Comparison of ENCODE assay signal across 19 cellular contexts in genomic region chr13:24341439-24341838, GRCh38. TPM values are rescaled to one million over a fixed set of nuclear protein-coding genes. Genes with fewer than 3 reads are reported as not detected.
A peak's percentile ranks its signal among the peaks of the same experiment; 100 is the strongest.
DNase-seq lines count a peak whose midpoint lies in the region; ATAC-seq, FAIRE-seq and TF ChIP-seq lines count a peak whose summit lies in the region.
"Had no signal": no experiment of that assay in that cellular context is flagged by ENCODE, and none has a peak within 500 bp of the region (broad histone marks: within the 10 kb centered on the region; RNA-seq: fewer than 3 reads in every experiment).

No MANE protein-coding gene starts in this region.

- H2BK120ac ChIP-seq in neuronal stem cell (ENCODE audit: low read depth, low read length): no peak overlapping the region

- no peak overlapping the region for H2BK15ac ChIP-seq in neuronal stem cell (ENCODE audit: low read length)

- H3K27me3 ChIP-seq in endothelial cell of umbilical vein (ENCODE audit: control insufficient read depth in 2 of 2, insufficient read depth in 2 of 2, low read length in 2 of 2) (no peaks in the 10 kb centered on the region), osteoblast (ENCODE audit: insufficient read depth, low read length) (no peaks in the 10 kb centered on the region), neuronal stem cell (ENCODE audit: control insufficient read depth in 3 of 3, insufficient read depth in 3 of 3, low read depth in 1 of 3, low read length in 3 of 3) (no peaks in the 10 kb centered on the region)
- H3K27me3 ChIP-seq: brain microvascular endothelial cell, tibial artery had no signal

- no peak overlapping the region for H3K4ac ChIP-seq in neuronal stem cell (ENCODE audit: low read length)

- WGBS in neuronal stem cell (ENCODE audit: extremely low coverage in 2 of 2, insufficient read length in 2 of 2, insufficient replicate concordance in 1 of 2), 2 donors: no CpG with 5 or more reads among the region's 3 CpGs

- no peak overlapping the region for H4K91ac ChIP-seq in neuronal stem cell (ENCODE audit: low read depth, low read length, poor library complexity)

- H3K4me1 ChIP-seq in endothelial cell of umbilical vein (ENCODE audit: control insufficient read depth, extremely low read depth, insufficient read depth, low read length) (no peaks in the 10 kb centered on the region), osteoblast (ENCODE audit: insufficient read depth, low read length) (no peaks in the 10 kb centered on the region), neuronal stem cell (ENCODE audit: control insufficient read depth in 2 of 2, insufficient read depth in 1 of 2, low read depth in 1 of 2, low read length in 2 of 2) (no peaks in the 10 kb centered on the region)
- H3K4me1 ChIP-seq: tibial artery had no signal

- H2BK12ac ChIP-seq in neuronal stem cell (ENCODE audit: low read length): no peak overlapping the region

- dilution Hi-C loops in endothelial cell of umbilical vein (cut with MboI; ENCODE audit: extremely low pct_ligation_motif_present, low sequenced_read_pairs): no loop called here

- ATAC-seq in GM21447 (IDR thresholded peaks at IDR 0.05; ENCODE audit: unreplicated experiment): no peak

- no peak overlapping the region for H3K9ac ChIP-seq in endothelial cell of umbilical vein (replicated peaks; ENCODE audit: extremely low read depth, insufficient read depth, low read length)
- H3K9ac ChIP-seq in neuronal stem cell (ENCODE audit: low read depth, low read length, poor library complexity): no peak overlapping the region

- H4K8ac ChIP-seq in neuronal stem cell (ENCODE audit: low read depth, low read length): no peak overlapping the region

- H3K4me3 ChIP-seq in endothelial cell of umbilical vein (replicated peaks in 1 of 3; ENCODE audit: insufficient read depth in 1 of 3, low read depth in 1 of 3, low read length in 3 of 3) (no peak overlapping the region), osteoblast (ENCODE audit: insufficient read depth, low read length) (no peak overlapping the region), neuronal stem cell (ENCODE audit: low read length in 2 of 2) (peak overlapping the region in 1 of 2 donors; percentile 57)
- H3K4me3 ChIP-seq: dorsolateral prefrontal cortex, tibial artery had no signal

- no peak overlapping the region for H3K23ac ChIP-seq in neuronal stem cell (ENCODE audit: low read depth, low read length, poor library complexity)

- H2AFZ ChIP-seq in endothelial cell of umbilical vein (ENCODE audit: low read depth, low read length): no peak overlapping the region
- H2AFZ ChIP-seq in osteoblast (ENCODE audit: low read length): no peak overlapping the region
- no peak overlapping the region for H2AFZ ChIP-seq in neuronal stem cell (ENCODE audit: low read length)

- H3K9me1 ChIP-seq in endothelial cell of umbilical vein (replicated peaks; ENCODE audit: control insufficient read depth, extremely low read depth, insufficient read depth, low read length): no peaks in the 10 kb centered on the region

- no peak overlapping the region for H3K18ac ChIP-seq in neuronal stem cell (ENCODE audit: low read length)

- TF ChIP-seq POLR2A in endothelial cell of umbilical vein (IDR thresholded peaks at IDR 0.05; ENCODE audit: low read depth, low read length): no peak

- H3K79me1 ChIP-seq in neuronal stem cell (ENCODE audit: low read depth, low read length): no peaks in the 10 kb centered on the region

- H3K27ac ChIP-seq in endothelial cell of umbilical vein (ENCODE audit: insufficient read depth, low read depth, low read length): no peak overlapping the region
- no peak overlapping the region for H3K27ac ChIP-seq in osteoblast (ENCODE audit: low read depth, low read length)
- no peak overlapping the region for H3K27ac ChIP-seq in neuronal stem cell (replicated peaks; ENCODE audit: low read length)
- H3K27ac ChIP-seq: brain microvascular endothelial cell, dorsolateral prefrontal cortex, tibial artery had no signal

- H3K4me2 ChIP-seq in endothelial cell of umbilical vein (ENCODE audit: insufficient read depth, low read length) (no peak overlapping the region), osteoblast (ENCODE audit: insufficient read depth, low read length) (no peak overlapping the region), neuronal stem cell (ENCODE audit: insufficient read depth, low read length, poor library complexity, severe bottlenecking) (no peak overlapping the region)

- intact Hi-C loops in endothelial cell of umbilical vein (cut with micrococcal nuclease): no loop called here

- H3K9me3 ChIP-seq in endothelial cell of umbilical vein (replicated peaks; ENCODE audit: control insufficient read depth, insufficient read depth, low read length): no peaks in the 10 kb centered on the region
- no peaks in the 10 kb centered on the region for H3K9me3 ChIP-seq in osteoblast (ENCODE audit: low read depth, low read length)
- no peaks in the 10 kb centered on the region for H3K9me3 ChIP-seq in neuronal stem cell (replicated peaks in 1 of 2; ENCODE audit: control insufficient read depth in 2 of 2, insufficient read depth in 1 of 2, low read depth in 1 of 2, low read length in 2 of 2)
- H3K9me3 ChIP-seq: tibial artery had no signal

- no peak overlapping the region for H2BK5ac ChIP-seq in neuronal stem cell (ENCODE audit: low read length)

- H2AK5ac ChIP-seq in neuronal stem cell (ENCODE audit: low read depth, low read length): no peak overlapping the region

- H4K20me1 ChIP-seq in endothelial cell of umbilical vein (replicated peaks; ENCODE audit: control insufficient read depth, extremely low read depth, insufficient read depth, low read length) (no peaks in the 10 kb centered on the region), osteoblast (ENCODE audit: insufficient read depth, low read length) (no peaks in the 10 kb centered on the region)

- TF ChIP-seq CTCF in endothelial cell of umbilical vein (IDR thresholded peaks at IDR 0.05; ENCODE audit: extremely low read depth in 1 of 2, insufficient read depth in 1 of 2, low read depth in 1 of 2, low read length in 2 of 2): no peak
- TF ChIP-seq CTCF in osteoblast (IDR thresholded peaks at IDR 0.05; ENCODE audit: extremely low read depth, low read depth, low read length): no peak

- no TSS peak for BruUV-seq in endothelial cell of umbilical vein (replicated peaks; lab: Mats Ljungman, UMichigan)

- no peaks in the 10 kb centered on the region for H3K79me2 ChIP-seq in endothelial cell of umbilical vein (ENCODE audit: control insufficient read depth, insufficient read depth, low read length)
- no peaks in the 10 kb centered on the region for H3K79me2 ChIP-seq in osteoblast (ENCODE audit: insufficient read depth, low read length)

- no peak overlapping the region for H3K14ac ChIP-seq in neuronal stem cell (ENCODE audit: low read length)

- H3K36me3 ChIP-seq in endothelial cell of umbilical vein (ENCODE audit: control insufficient read depth in 2 of 2, extremely low read depth in 1 of 2, insufficient read depth in 2 of 2, low read length in 2 of 2): no peaks in the 10 kb centered on the region
- no peaks in the 10 kb centered on the region for H3K36me3 ChIP-seq in osteoblast (ENCODE audit: insufficient read depth, low read length)
- H3K36me3 ChIP-seq in neuronal stem cell (replicated peaks in 1 of 2; ENCODE audit: control insufficient read depth in 2 of 2, insufficient read depth in 2 of 2, low read length in 2 of 2): no peaks in the 10 kb centered on the region
- H3K36me3 ChIP-seq: brain microvascular endothelial cell, tibial artery had no signal

- DNase-seq in NCI-H510A treated with DMSO at 0.1 percent for 48 hours (lab: John Stamatoyannopoulos, UW) (peak; percentile 24), NCI-H510A (lab: John Stamatoyannopoulos, UW) (no peak), LoVo (ENCODE audit: low spot score) (peak; percentile 10), endothelial cell of umbilical vein (ENCODE audit: low read depth, low spot score) (no peak), osteoblast (ENCODE audit: insufficient read length, low spot score, missing footprints) (peak; percentile 43), NCI-H446 treated with DMSO at 0.1 percent for 48 hours (lab: John Stamatoyannopoulos, UW) (no peak), neuronal stem cell (ENCODE audit: low spot score) (no peak)
- DNase-seq: ACHN; activated CD4-positive, CD25-positive, alpha-beta regulatory T cell; activated naive CD4-positive, alpha-beta T cell treated with anti-CD3 and anti-CD28 coated beads for 36 hours; brain microvascular endothelial cell; COR-L47; dorsolateral prefrontal cortex; MV-4-11; NCI-H524; tibial artery had no signal

- CTCF ChIA-PET in endothelial cell of umbilical vein (lab: Charles Lee): no interaction called here

- POLR2A ChIA-PET in endothelial cell of umbilical vein (lab: Charles Lee): no interaction called here

- FAIRE-seq in endothelial cell of umbilical vein (lab: Jason Lieb, UNC): no peak
- FAIRE-seq: RCC 7860 had no signal

TF ChIP-seq in endothelial cell of umbilical vein, 7 proteins besides CTCF, POLR2A, EP300 and RAD21:
- TF ChIP-seq MAX (IDR thresholded peaks at IDR 0.05; ENCODE audit: insufficient read depth, insufficient read length) (no peak), FOS (IDR thresholded peaks at IDR 0.05; ENCODE audit: borderline replicate concordance, insufficient read depth, low read length) (peak; percentile 27)

RNA-seq across cellular contexts. Expression of gene C1QTNF9, which starts 32.1 kb away (rescaled TPM):
- total RNA-seq in endothelial cell of umbilical vein (not detected in 2 replicates), osteoblast (under 0.01 TPM in 1 of 2 replicates, not detected in the other)
- polyA plus RNA-seq in endothelial cell of umbilical vein: not detected in 2 replicates
- polyA plus RNA-seq in endothelial cell of umbilical vein (2011; cell fraction: cytosol; rRNA removed): not detected in 2 replicates
- polyA plus RNA-seq in endothelial cell of umbilical vein (2011; cell fraction: nucleus; rRNA removed): not detected in 2 replicates
- polyA plus RNA-seq in endothelial cell of umbilical vein (2012): not detected in 2 replicates
- not detected in 2 replicates for polyA minus RNA-seq in endothelial cell of umbilical vein
- polyA minus RNA-seq in endothelial cell of umbilical vein (2011; cell fraction: cytosol; rRNA and poly(A)+ RNA removed): not detected
- polyA minus RNA-seq in endothelial cell of umbilical vein (2011; cell fraction: nucleus; rRNA and poly(A)+ RNA removed): not detected in 2 replicates
- polyA plus RNA-seq in neuronal stem cell (2013, experiment 1 of 2): 0.01 TPM
- not detected for polyA plus RNA-seq in neuronal stem cell (2013, experiment 2 of 2)
- total RNA-seq: activated naive CD4-positive, alpha-beta T cell treated with anti-CD3 and anti-CD28 coated beads for 36 hours; fibroblast of villous mesenchyme had no signal

Comparison
In these comparisons a context has a peak if more than half of its experiments do, and no peak if none do; other contexts are left out.
1. DNase-seq: peak in NCI-H510A treated with DMSO at 0.1 percent for 48 hours (single experiment), LoVo (single experiment) and osteoblast (single experiment); none in NCI-H510A (single experiment), endothelial cell of umbilical vein (single experiment), NCI-H446 treated with DMSO at 0.1 percent for 48 hours (single experiment) and neuronal stem cell (single experiment).